ENCODE assay signal across 8 cellular contexts in the genomic region with DNA sequence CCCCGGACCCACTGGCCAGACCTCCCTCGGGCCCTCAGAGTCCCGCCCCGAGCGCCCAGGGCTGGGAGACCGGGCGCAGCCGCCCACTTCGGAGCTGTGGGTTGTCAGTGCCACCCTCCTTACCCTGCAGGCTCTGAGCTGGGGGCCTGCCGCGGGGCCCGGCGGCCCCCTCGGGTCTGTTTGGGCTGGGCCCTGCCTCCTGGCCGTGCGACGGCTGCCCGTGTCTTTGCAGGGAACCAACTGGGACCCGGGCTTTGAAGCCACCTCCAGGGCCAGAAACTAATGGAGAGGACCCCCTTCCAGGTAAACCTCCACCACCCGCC. TPM values are rescaled to one million over a fixed set of nuclear protein-coding genes. Genes with fewer than 3 reads are reported as not detected.
DNase-seq lines count a peak whose midpoint lies in the region; ATAC-seq, FAIRE-seq and TF ChIP-seq lines count a peak whose summit lies in the region.

No MANE protein-coding gene starts in this region.

- H4K20me1 ChIP-seq in K562 (replicated peaks; ENCODE audit: control insufficient read depth, insufficient read depth, low read length) = no peaks in the 10 kb centered on the region; the same call in 1 of the 2 replicates

- ATAC-seq in K562 = no peak
- ATAC-seq in HG03097 (IDR thresholded peaks at IDR 0.05; ENCODE audit: low FRiP score, unreplicated experiment) = no peak

- H3K9ac ChIP-seq in K562 (ENCODE audit: insufficient read depth in 1 of 2, low read depth in 2 of 2, low read length in 2 of 2) = peak overlapping the region; percentile 66 to 97
- peak overlapping the region; percentile 22 for H3K9ac ChIP-seq in mucosa of stomach (ENCODE audit: low read length)

- intact Hi-C loops in K562 (cut with micrococcal nuclease) = no loop called here

- H3K27me3 ChIP-seq in K562 (ENCODE audit: control insufficient read depth in 2 of 2, insufficient read depth in 2 of 2, low read length in 2 of 2) = no peaks in the 10 kb centered on the region
- H3K27me3 ChIP-seq in mucosa of stomach (ENCODE audit: control insufficient read depth, insufficient read depth, low read length) = no peaks in the 10 kb centered on the region

- in situ Hi-C loops in K562 (cut with MboI) = no loop called here
- in situ Hi-C loops in ACHN (cut with HindIII; ENCODE audit: low pct_ligation_motif_present, low pct_unique_long_range_greater_than_20kb, low sequenced_read_pairs) = loop anchor here (25.0 kb wide), 1 partner anchor 298 kb away; a partner anchor contains a TSS

- H3K36me3 ChIP-seq in K562 (ENCODE audit: control insufficient read depth, insufficient read depth, low read length) (peaks cover 58% of the 10 kb centered on the region; the same call in 2 of the 3 replicates), mucosa of stomach (ENCODE audit: control insufficient read depth, insufficient read depth, low read length) (no peaks in the 10 kb centered on the region)

- H3K9me1 ChIP-seq in K562 (ENCODE audit: control insufficient read depth, insufficient read depth, low read length) = peaks cover 6% of the 10 kb centered on the region

- FAIRE-seq in K562 (lab: Jason Lieb, UNC) = no peak

- H3K4me1 ChIP-seq in K562 (replicated peaks in 1 of 2; ENCODE audit: control insufficient read depth in 2 of 2, insufficient read depth in 2 of 2, low read length in 2 of 2) = peaks cover 10 to 71% of the 10 kb centered on the region in 2 experiments; a peak in 4 of 5 replicates
- peaks cover 13% of the 10 kb centered on the region for H3K4me1 ChIP-seq in mucosa of stomach (ENCODE audit: control insufficient read depth, insufficient read depth, low read length)

- BruUV-seq in K562 (replicated peaks; lab: Mats Ljungman, UMichigan) = no TSS peak

- WGBS in K562 (ENCODE audit: insufficient coverage, low coverage, missing lambda C conversion rate) = 4% methylated on average over 15 of the region's 20 CpGs

- TF ChIP-seq RAD21 in K562 (CRISPR knock-in tag; conservative IDR thresholded peaks at IDR 0.05 in 1 of 2, IDR thresholded peaks at IDR 0.05 in 1 of 2) = no peak

- H3K27ac ChIP-seq in K562 (ENCODE audit: extremely low read depth, low read depth, low read length) = peak overlapping the region; percentile 66

- peak overlapping the region; percentile 94 for H3K4me2 ChIP-seq in K562 (ENCODE audit: insufficient read depth, low read length)

- H3K9me3 ChIP-seq in K562 (replicated peaks; ENCODE audit: control insufficient read depth, insufficient read depth, low read depth, low read length) (no peaks in the 10 kb centered on the region), mucosa of stomach (ENCODE audit: control insufficient read depth, low read length) (no peaks in the 10 kb centered on the region)

- no peak for TF ChIP-seq POLR2A in K562 (conservative IDR thresholded peaks at IDR 0.05)

- H3K79me2 ChIP-seq in K562 (ENCODE audit: control insufficient read depth, insufficient read depth, low read length) = peaks cover 16% of the 10 kb centered on the region

- peak overlapping the region; percentile 69; the same call in 1 of the 2 replicates for H2AFZ ChIP-seq in K562 (ENCODE audit: low read depth, low read length)

- POLR2A ChIA-PET in AG04449 (lab: Yijun Ruan, JAX) (interaction anchor here (0.9 to 1.6 kb wide), 5 partner anchors 9 to 22 kb away, joined by 3 to 5 read pairs (median 4); a partner anchor contains a TSS), K562 (lab: Yijun Ruan, JAX) (interaction anchor here (0.5 to 1.3 kb wide), 11 partner anchors 9 to 453 kb away, joined by 3 to 6 read pairs (median 4); a partner anchor contains a TSS)

- TF ChIP-seq EP300 in K562 (IDR thresholded peaks at IDR 0.05; ENCODE audit: low read length) = no peak

- peak overlapping the region; percentile 67 for H3K4me3 ChIP-seq in AG04449 (ENCODE audit: low read depth, low read length)
- peak overlapping the region; percentile 57 for H3K4me3 ChIP-seq in HFF-Myc (replicated peaks; ENCODE audit: low read depth, low read length)
- peak overlapping the region; percentile 77 for H3K4me3 ChIP-seq in K562
- H3K4me3 ChIP-seq in mucosa of stomach (ENCODE audit: low read length) = no peak overlapping the region

- DNase-seq in AG04449 (ENCODE audit: low read depth, low spot score) = no peak
- DNase-seq in HFF-Myc (ENCODE audit: extremely low read depth, low read depth) = no peak
- no peak for DNase-seq in K562 (ENCODE audit: extremely low read depth in 1 of 4, low spot score in 3 of 4)
- no peak for DNase-seq in NCI-H1092 treated with DMSO at 0.1 percent for 48 hours (lab: John Stamatoyannopoulos, UW)
- no peak for DNase-seq in ACHN
- no peak for DNase-seq in NCI-H2196 (lab: John Stamatoyannopoulos, UW; ENCODE audit: unreplicated experiment)

- TF ChIP-seq CTCF in AG04449 (IDR thresholded peaks at IDR 0.05; ENCODE audit: insufficient read depth, low read length, missing control alignments) (no peak), HFF-Myc (IDR thresholded peaks at IDR 0.05; ENCODE audit: low read depth, low read length, missing control alignments) (no peak), K562 (IDR thresholded peaks at IDR 0.05 in 2 of 3, conservative IDR thresholded peaks at IDR 0.05 in 1 of 3; ENCODE audit: insufficient read depth in 2 of 3, low read depth in 1 of 3, low read length in 3 of 3) (no peak)

- CTCF ChIA-PET in AG04449 (lab: Yijun Ruan, JAX) (interaction anchor here (0.7 to 1.3 kb wide), 4 partner anchors 8 to 41 kb away, joined by 3 to 4 read pairs (median 4); no protein-coding TSS in a partner anchor), K562 (lab: Yijun Ruan, JAX; ENCODE audit: low intra/inter-chr PET ratio) (interaction anchor here (0.6 kb wide), 1 partner anchor 222 kb away, joined by 3 read pairs; a partner anchor contains a TSS)

RNA-seq across cellular contexts. Expression of a gene that starts 0.4 kb away (rescaled TPM):
- 28.4 and 114 TPM in 2 replicates for total RNA-seq in K562 (2011; cell fraction: chromatin; rRNA removed; ENCODE audit: low replicate concordance)
- 102 and 124 TPM in 2 replicates for total RNA-seq in K562 (2011; cell fraction: nucleolus; rRNA removed)
- total RNA-seq in K562 (2011; cell fraction: nucleoplasm; rRNA removed) = 40.8 and 51.4 TPM in 2 replicates
- 50.2 and 66.0 TPM in 2 replicates for total RNA-seq in K562 (2014; rRNA removed)
- total RNA-seq in K562 (2014; rRNA removed; fragmentation: Illumina TruSeq; extraction: Trizol) = 6.4 and 11.6 TPM in 2 replicates
- 25.8 and 28.4 TPM in 2 replicates for total RNA-seq in K562 (2015; rRNA removed; fragmentation: Illumina TruSeq; extraction: Trizol)
- 43.0 and 46.1 TPM in 2 replicates for total RNA-seq in K562 (2021)
- 11.5 and 19.7 TPM in 2 replicates for polyA plus RNA-seq in K562 (2011; rRNA removed)
- polyA plus RNA-seq in K562 (2011; cell fraction: cytosol; rRNA removed) = 12.4 and 30.6 TPM in 2 replicates
- 115 and 152 TPM in 2 replicates for polyA plus RNA-seq in K562 (2011; cell fraction: nucleus; rRNA removed)
- 25.5 and 36.0 TPM in 2 replicates for polyA plus RNA-seq in K562 (2012)
- 17.6 and 21.1 TPM in 2 replicates for polyA plus RNA-seq in K562 (2014; fragmentation: Illumina TruSeq; extraction: Trizol)
- 1 to 10 TPM in 1 of 2 experiments, under 1 TPM in 1; 0.75 to 2.2 TPM for polyA plus RNA-seq in K562 (2014; fragmentation: Nextera tagmentation; extraction: Ambion mirVana)
- polyA plus RNA-seq in K562 (2014; rRNA removed) = 46.1 and 57.0 TPM in 2 replicates
- 3.6 and 6.3 TPM in 2 replicates for polyA minus RNA-seq in K562 (2011; rRNA and poly(A)+ RNA removed)
- 5.9 and 8.8 TPM in 2 replicates for polyA minus RNA-seq in K562 (2011; cell fraction: cytosol; rRNA and poly(A)+ RNA removed)
- 44.7 and 53.2 TPM in 2 replicates for polyA minus RNA-seq in K562 (2011; cell fraction: nucleus; rRNA and poly(A)+ RNA removed)

RNA-seq across cellular contexts. Expression of a gene that starts 10.7 kb away (rescaled TPM):
- total RNA-seq in K562 (2011; cell fraction: chromatin; rRNA removed; ENCODE audit: low replicate concordance) = 0.42 TPM in 1 of 2 replicates, not detected in the other
- total RNA-seq in K562 (2011; cell fraction: nucleolus; rRNA removed) = 0.13 and 0.17 TPM in 2 replicates
- not detected in 2 replicates for total RNA-seq in K562 (2011; cell fraction: nucleoplasm; rRNA removed)
- total RNA-seq in K562 (2014; rRNA removed) = not detected in 2 replicates
- total RNA-seq in K562 (2014; rRNA removed; fragmentation: Illumina TruSeq; extraction: Trizol) = not detected in 2 replicates
- total RNA-seq in K562 (2015; rRNA removed; fragmentation: Illumina TruSeq; extraction: Trizol) = not detected in 2 replicates
- not detected in 2 replicates for total RNA-seq in K562 (2021)
- not detected in 2 replicates for polyA plus RNA-seq in K562 (2011; rRNA removed)
- not detected in 2 replicates for polyA plus RNA-seq in K562 (2011; cell fraction: cytosol; rRNA removed)
- not detected in 2 replicates for polyA plus RNA-seq in K562 (2011; cell fraction: nucleus; rRNA removed)
- polyA plus RNA-seq in K562 (2012) = 0.07 and 0.08 TPM in 2 replicates
- not detected in 2 replicates for polyA plus RNA-seq in K562 (2014; fragmentation: Illumina TruSeq; extraction: Trizol)
- not detected for polyA plus RNA-seq in K562 (2014; fragmentation: Nextera tagmentation; extraction: Ambion mirVana)
- polyA plus RNA-seq in K562 (2014; rRNA removed) = not detected in 2 replicates
- polyA minus RNA-seq in K562 (2011; rRNA and poly(A)+ RNA removed) = not detected in 2 replicates
- polyA minus RNA-seq in K562 (2011; cell fraction: cytosol; rRNA and poly(A)+ RNA removed) = not detected in 2 replicates
- not detected in 2 replicates for polyA minus RNA-seq in K562 (2011; cell fraction: nucleus; rRNA and poly(A)+ RNA removed)

RNA-seq across cellular contexts. Expression of a gene that starts 14.6 kb away (rescaled TPM):
- 29.2 and 69.3 TPM in 2 replicates for total RNA-seq in K562 (2011; cell fraction: chromatin; rRNA removed; ENCODE audit: low replicate concordance)
- 36.9 and 38.2 TPM in 2 replicates for total RNA-seq in K562 (2011; cell fraction: nucleolus; rRNA removed)
- 27.0 and 36.9 TPM in 2 replicates for total RNA-seq in K562 (2011; cell fraction: nucleoplasm; rRNA removed)
- total RNA-seq in K562 (2014; rRNA removed) (7.2 and 13.4 TPM in 2 replicates), K562 (2014; rRNA removed; fragmentation: Illumina TruSeq; extraction: Trizol) (4.2 and 4.9 TPM in 2 replicates), K562 (2015; rRNA removed; fragmentation: Illumina TruSeq; extraction: Trizol) (9.1 and 11.2 TPM in 2 replicates), K562 (2021) (22.6 and 24.3 TPM in 2 replicates)
- polyA plus RNA-seq in K562 (2011; rRNA removed) (5.7 and 9.4 TPM in 2 replicates), K562 (2014; fragmentation: Illumina TruSeq; extraction: Trizol) (7.2 and 9.4 TPM in 2 replicates), K562 (2014; fragmentation: Nextera tagmentation; extraction: Ambion mirVana) (1 to 10 TPM; 1.7 to 4.2 TPM), K562 (2014; rRNA removed) (8.3 and 9.3 TPM in 2 replicates)
- 7.1 and 12.3 TPM in 2 replicates for polyA plus RNA-seq in K562 (2011; cell fraction: cytosol; rRNA removed)
- 22.9 and 34.2 TPM in 2 replicates for polyA plus RNA-seq in K562 (2011; cell fraction: nucleus; rRNA removed)
- 8.5 and 9.1 TPM in 2 replicates for polyA plus RNA-seq in K562 (2012)
- polyA minus RNA-seq in K562 (2011; rRNA and poly(A)+ RNA removed) = 6.5 and 9.7 TPM in 2 replicates
- polyA minus RNA-seq in K562 (2011; cell fraction: cytosol; rRNA and poly(A)+ RNA removed) = 13.1 and 14.3 TPM in 2 replicates
- 12.5 and 15.3 TPM in 2 replicates for polyA minus RNA-seq in K562 (2011; cell fraction: nucleus; rRNA and poly(A)+ RNA removed)

RNA-seq across cellular contexts. Expression of a gene that starts 31.1 kb away (rescaled TPM):
- 85.7 and 196 TPM in 2 replicates for total RNA-seq in K562 (2011; cell fraction: chromatin; rRNA removed; ENCODE audit: low replicate concordance)
- 118 and 124 TPM in 2 replicates for total RNA-seq in K562 (2011; cell fraction: nucleolus; rRNA removed)
- total RNA-seq in K562 (2011; cell fraction: nucleoplasm; rRNA removed) = 119 and 147 TPM in 2 replicates
- 46.2 and 66.4 TPM in 2 replicates for total RNA-seq in K562 (2014; rRNA removed)
- total RNA-seq in K562 (2014; rRNA removed; fragmentation: Illumina TruSeq; extraction: Trizol) = 26.2 and 29.5 TPM in 2 replicates
- total RNA-seq in K562 (2015; rRNA removed; fragmentation: Illumina TruSeq; extraction: Trizol) = 34.2 and 36.9 TPM in 2 replicates
- 62.9 and 70.1 TPM in 2 replicates for total RNA-seq in K562 (2021)
- 18.5 and 18.8 TPM in 2 replicates for polyA plus RNA-seq in K562 (2011; rRNA removed)
- polyA plus RNA-seq in K562 (2011; cell fraction: cytosol; rRNA removed) = 23.2 and 35.3 TPM in 2 replicates
- 34.8 and 58.2 TPM in 2 replicates for polyA plus RNA-seq in K562 (2011; cell fraction: nucleus; rRNA removed)
- polyA plus RNA-seq in K562 (2012) = 35.0 and 35.7 TPM in 2 replicates
- 30.8 and 43.5 TPM in 2 replicates for polyA plus RNA-seq in K562 (2014; fragmentation: Illumina TruSeq; extraction: Trizol)
- 1 to 10 TPM; 4.1 to 5.4 TPM for polyA plus RNA-seq in K562 (2014; fragmentation: Nextera tagmentation; extraction: Ambion mirVana)
- 24.6 and 28.5 TPM in 2 replicates for polyA plus RNA-seq in K562 (2014; rRNA removed)
- 39.0 and 67.5 TPM in 2 replicates for polyA minus RNA-seq in K562 (2011; rRNA and poly(A)+ RNA removed)
- polyA minus RNA-seq in K562 (2011; cell fraction: cytosol; rRNA and poly(A)+ RNA removed) = 65.5 and 70.9 TPM in 2 replicates
- polyA minus RNA-seq in K562 (2011; cell fraction: nucleus; rRNA and poly(A)+ RNA removed) = 35.1 and 42.3 TPM in 2 replicates

RNA-seq across cellular contexts. Expression of a gene that starts 53.4 kb away (rescaled TPM):
- total RNA-seq in K562 (2011; cell fraction: chromatin; rRNA removed; ENCODE audit: low replicate concordance) = 30.3 and 91.0 TPM in 2 replicates
- total RNA-seq in K562 (2011; cell fraction: nucleolus; rRNA removed) = 132 and 138 TPM in 2 replicates
- total RNA-seq in K562 (2011; cell fraction: nucleoplasm; rRNA removed) = 102 and 104 TPM in 2 replicates
- 28.4 and 48.6 TPM in 2 replicates for total RNA-seq in K562 (2014; rRNA removed)
- 10.2 and 10.8 TPM in 2 replicates for total RNA-seq in K562 (2014; rRNA removed; fragmentation: Illumina TruSeq; extraction: Trizol)
- total RNA-seq in K562 (2015; rRNA removed; fragmentation: Illumina TruSeq; extraction: Trizol) = 22.7 and 24.3 TPM in 2 replicates
- 213 and 228 TPM in 2 replicates for total RNA-seq in K562 (2021)
- polyA plus RNA-seq in K562 (2011; rRNA removed) = 7.1 and 14.1 TPM in 2 replicates
- 28.4 and 49.5 TPM in 2 replicates for polyA plus RNA-seq in K562 (2011; cell fraction: cytosol; rRNA removed)
- 18.4 and 28.6 TPM in 2 replicates for polyA plus RNA-seq in K562 (2011; cell fraction: nucleus; rRNA removed)
- polyA plus RNA-seq in K562 (2012) = 228 and 237 TPM in 2 replicates
- 44.5 and 83.3 TPM in 2 replicates for polyA plus RNA-seq in K562 (2014; fragmentation: Illumina TruSeq; extraction: Trizol)
- 1 to 10 TPM; 2.9 to 5.2 TPM for polyA plus RNA-seq in K562 (2014; fragmentation: Nextera tagmentation; extraction: Ambion mirVana)
- polyA plus RNA-seq in K562 (2014; rRNA removed) = 63.0 and 66.3 TPM in 2 replicates
- polyA minus RNA-seq in K562 (2011; rRNA and poly(A)+ RNA removed) = 4.5 and 5.5 TPM in 2 replicates
- polyA minus RNA-seq in K562 (2011; cell fraction: cytosol; rRNA and poly(A)+ RNA removed) = 81.8 and 143 TPM in 2 replicates
- 8.2 and 10.8 TPM in 2 replicates for polyA minus RNA-seq in K562 (2011; cell fraction: nucleus; rRNA and poly(A)+ RNA removed)
